In the genomic region with DNA sequence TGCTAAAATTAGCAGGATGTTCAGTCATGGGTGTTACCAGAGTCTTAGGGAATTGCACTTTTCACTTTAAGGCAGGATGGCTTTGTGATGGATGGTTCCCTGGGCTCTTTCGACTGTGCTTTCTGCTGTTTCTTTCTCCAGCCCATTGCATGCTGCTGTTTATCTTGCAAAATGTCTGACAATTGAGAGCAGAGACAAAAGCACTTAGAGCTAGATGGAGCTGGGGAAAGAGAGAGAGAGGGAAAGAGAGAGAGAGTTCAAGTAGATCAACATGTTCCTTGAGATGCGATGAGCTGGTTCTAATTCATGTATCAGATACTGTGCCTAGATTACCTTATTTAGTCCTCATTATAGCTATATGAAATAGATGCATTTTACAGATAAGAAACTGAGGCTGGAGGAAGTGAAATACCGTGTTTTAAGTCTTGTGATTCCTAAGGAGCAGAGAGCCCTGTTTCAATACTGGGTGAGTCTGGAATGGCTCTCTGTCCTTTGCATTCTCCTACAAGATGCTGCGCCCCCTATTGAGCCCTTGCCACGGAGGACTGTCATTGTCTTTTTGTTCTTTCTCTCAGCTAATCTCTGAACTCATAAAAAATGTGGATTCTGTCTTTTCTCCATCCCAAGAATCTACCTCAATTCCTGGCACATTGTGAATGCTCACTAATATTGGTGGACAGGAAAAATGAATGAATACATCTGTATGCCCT, we compare ENCODE assay signal across 16 cellular contexts.
DNase-seq lines count a peak whose midpoint lies in the region; ATAC-seq and TF ChIP-seq lines count a peak whose summit lies in the region.
"Had no signal": no experiment of that assay in that cellular context is flagged by ENCODE, and none has a peak within 500 bp of the region (broad histone marks: within the 10 kb centered on the region; RNA-seq: fewer than 3 reads in every experiment).

No MANE protein-coding gene starts in this region.

- H3K27ac ChIP-seq in KMS-11, result no peak overlapping the region
- no peak overlapping the region for H3K27ac ChIP-seq in osteoblast (ENCODE audit: low read depth, low read length)
- H3K27ac ChIP-seq: BLaER1, cardiac muscle cell, prostate gland, tibial artery had no signal

- H4K20me1 ChIP-seq in KMS-11 (ENCODE audit: insufficient read depth) (no peaks in the 10 kb centered on the region), osteoblast (ENCODE audit: insufficient read depth, low read length) (no peaks in the 10 kb centered on the region)
- H4K20me1 ChIP-seq: BLaER1 had no signal

- H3K27me3 ChIP-seq in GM06990 (replicated peaks; ENCODE audit: control insufficient read depth, insufficient read depth, low read length) (no peaks in the 10 kb centered on the region), KMS-11 (ENCODE audit: insufficient read depth, low read depth) (no peaks in the 10 kb centered on the region), osteoblast (ENCODE audit: insufficient read depth, low read length) (no peaks in the 10 kb centered on the region)
- H3K27me3 ChIP-seq: BLaER1, cardiac muscle cell, gastroesophageal sphincter, tibial artery had no signal

- H3K4me1 ChIP-seq in KMS-11 (ENCODE audit: low read depth, poor library complexity, severe bottlenecking), result no peaks in the 10 kb centered on the region
- H3K4me1 ChIP-seq in osteoblast (ENCODE audit: insufficient read depth, low read length), result no peaks in the 10 kb centered on the region
- H3K4me1 ChIP-seq: BLaER1, prostate gland, tibial artery had no signal

- H3K9me3 ChIP-seq in osteoblast (ENCODE audit: low read depth, low read length), result no peaks in the 10 kb centered on the region
- H3K9me3 ChIP-seq: gastroesophageal sphincter, prostate gland, tibial artery had no signal

- H3K4me3 ChIP-seq in GM06990 (replicated peaks; ENCODE audit: low read depth, low read length), result no peak overlapping the region
- H3K4me3 ChIP-seq in KMS-11 (IDR thresholded peaks at IDR 0.05; ENCODE audit: insufficient read depth, low read depth, low read length), result no peak overlapping the region
- H3K4me3 ChIP-seq in osteoblast (ENCODE audit: insufficient read depth, low read length), result no peak overlapping the region
- H3K4me3 ChIP-seq: BLaER1, cardiac muscle cell, gastroesophageal sphincter, prostate gland, tibial artery had no signal

- peaks cover 8% of the 10 kb centered on the region for H3K4me1 Mint-ChIP-seq in neural crest cell
- H3K4me1 Mint-ChIP-seq: activated naive CD4-positive, alpha-beta T cell treated with anti-CD3 and anti-CD28 coated beads, Interleukin-2, amount 50 U/mL, for 24 hours; T-cell had no signal

- H3K9ac ChIP-seq in KMS-11, result no peak overlapping the region
- H3K9ac ChIP-seq: BLaER1 had no signal

- H3K79me2 ChIP-seq in KMS-11 (ENCODE audit: insufficient read depth, low read depth) (no peaks in the 10 kb centered on the region), osteoblast (ENCODE audit: insufficient read depth, low read length) (no peaks in the 10 kb centered on the region)

- no peak overlapping the region for H3K27ac Mint-ChIP-seq in neural crest cell (ENCODE audit: unreplicated experiment)
- H3K27ac Mint-ChIP-seq: activated naive CD4-positive, alpha-beta T cell treated with anti-CD3 and anti-CD28 coated beads, Interleukin-2, amount 50 U/mL, for 24 hours; T-cell had no signal

- H3K36me3 ChIP-seq in GM06990 (ENCODE audit: control insufficient read depth, insufficient read depth, low read length), result no peaks in the 10 kb centered on the region
- H3K36me3 ChIP-seq in KMS-11 (ENCODE audit: insufficient read depth), result no peaks in the 10 kb centered on the region
- no peaks in the 10 kb centered on the region for H3K36me3 ChIP-seq in osteoblast (ENCODE audit: insufficient read depth, low read length)
- H3K36me3 ChIP-seq: BLaER1, cardiac muscle cell, gastroesophageal sphincter, prostate gland, tibial artery had no signal

- no peak for ATAC-seq in HG03432 (IDR thresholded peaks at IDR 0.05; ENCODE audit: unreplicated experiment)
- ATAC-seq in GM19397 (IDR thresholded peaks at IDR 0.05; ENCODE audit: unreplicated experiment), result no peak
- no peak for ATAC-seq in GM18870 (IDR thresholded peaks at IDR 0.05; ENCODE audit: unreplicated experiment)
- ATAC-seq: gastroesophageal sphincter, T-cell had no signal

- no peak for DNase-seq in GM06990 (ENCODE audit: extremely low read depth, insufficient read length)
- peak; percentile 51 for DNase-seq in SK-MEL-5 (ENCODE audit: low read depth, low spot score)
- DNase-seq in neural crest cell (ENCODE audit: low read depth, low spot score), result peak; percentile 14
- DNase-seq in osteoblast (ENCODE audit: insufficient read length, low spot score, missing footprints), result no peak
- DNase-seq: DND-41, T-cell, tibial artery had no signal

- H3K27me3 Mint-ChIP-seq in neural crest cell (ENCODE audit: low read depth), result peaks cover 2% of the 10 kb centered on the region
- H3K27me3 Mint-ChIP-seq: activated naive CD4-positive, alpha-beta T cell treated with anti-CD3 and anti-CD28 coated beads, Interleukin-2, amount 50 U/mL, for 24 hours; T-cell had no signal

- H3K4me2 ChIP-seq in KMS-11, result no peak overlapping the region
- no peak overlapping the region for H3K4me2 ChIP-seq in osteoblast (ENCODE audit: insufficient read depth, low read length)
- H3K4me2 ChIP-seq: BLaER1 had no signal

- H2AFZ ChIP-seq in KMS-11 (ENCODE audit: low read depth) (0 out of 2 replicates have a peak overlapping the region, but pooled peaks have one; percentile 16), osteoblast (ENCODE audit: low read length) (no peak overlapping the region)

- TF ChIP-seq CTCF in GM06990 (IDR thresholded peaks at IDR 0.05; ENCODE audit: insufficient read depth, low read length, poor library complexity, severe bottlenecking), result peak; percentile 24
- TF ChIP-seq CTCF in KMS-11 (conservative IDR thresholded peaks at IDR 0.05; ENCODE audit: low read depth, low read length), result no peak
- TF ChIP-seq CTCF in neural crest cell (conservative IDR thresholded peaks at IDR 0.05), result no peak
- TF ChIP-seq CTCF in osteoblast (IDR thresholded peaks at IDR 0.05; ENCODE audit: extremely low read depth, low read depth, low read length), result no peak

- H3K9me3 Mint-ChIP-seq in neural crest cell, result peaks cover 4% of the 10 kb centered on the region

- H3K36me3 Mint-ChIP-seq in neural crest cell (ENCODE audit: low read depth), result no peaks in the 10 kb centered on the region
- H3K36me3 Mint-ChIP-seq: activated naive CD4-positive, alpha-beta T cell treated with anti-CD3 and anti-CD28 coated beads, Interleukin-2, amount 50 U/mL, for 24 hours; T-cell had no signal

- in situ Hi-C loops in SK-MEL-5 (cut with HindIII; ENCODE audit: low pct_unique_long_range_greater_than_20kb, low sequenced_read_pairs), result no loop called here

- H3K4me3 Mint-ChIP-seq in neural crest cell, result no peak overlapping the region
- H3K4me3 Mint-ChIP-seq: activated naive CD4-positive, alpha-beta T cell treated with anti-CD3 and anti-CD28 coated beads, Interleukin-2, amount 50 U/mL, for 24 hours; T-cell had no signal

Comparison
In these comparisons a context has a peak if more than half of its experiments do, and no peak if none do; other contexts are left out.
1. DNase-seq: peak in SK-MEL-5 (single experiment) and neural crest cell (single experiment); none in GM06990 (single experiment) and osteoblast (single experiment).